Comparison of ENCODE assay signal across 1 cellular context in the genomic region with DNA sequence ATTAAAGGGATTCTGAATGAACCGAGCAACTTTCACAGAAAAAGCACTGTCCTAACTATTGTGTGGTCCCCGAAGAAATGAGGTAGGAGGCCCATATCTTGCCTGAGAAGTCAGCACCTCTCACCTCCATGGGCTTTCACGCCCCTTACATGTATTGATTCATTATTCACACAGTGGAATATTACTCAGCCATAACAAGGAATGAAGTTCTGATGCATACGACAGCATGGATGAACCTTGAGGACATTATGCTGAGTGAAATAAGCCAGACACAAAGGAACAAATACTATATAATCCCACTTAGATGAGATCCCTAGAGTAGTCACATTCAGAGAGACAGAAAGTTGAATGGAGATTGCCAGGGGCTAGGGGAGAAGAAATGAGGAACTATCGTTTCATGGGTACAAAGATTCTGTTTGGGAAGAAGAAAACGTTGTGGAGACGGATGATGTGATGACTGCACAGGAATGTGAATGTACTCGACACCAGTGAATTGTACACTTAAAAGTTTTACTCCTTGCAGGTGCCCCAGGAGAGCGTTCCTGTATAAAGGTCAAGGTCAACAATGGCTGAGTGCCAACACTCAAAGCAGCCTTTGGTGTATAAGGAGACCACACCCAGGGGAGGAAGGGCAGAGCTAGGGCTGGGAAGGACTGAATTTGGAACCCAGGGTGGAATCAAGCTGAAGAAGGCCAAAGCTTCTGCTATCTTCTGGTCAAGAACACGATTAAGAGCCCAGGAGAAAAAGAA.
TF ChIP-seq lines count a peak whose summit lies in the region.

No MANE protein-coding gene starts in this region.

TF ChIP-seq in H1, 55 proteins besides CTCF, POLR2A, EP300 and RAD21:
- TF ChIP-seq, protein P1, sequence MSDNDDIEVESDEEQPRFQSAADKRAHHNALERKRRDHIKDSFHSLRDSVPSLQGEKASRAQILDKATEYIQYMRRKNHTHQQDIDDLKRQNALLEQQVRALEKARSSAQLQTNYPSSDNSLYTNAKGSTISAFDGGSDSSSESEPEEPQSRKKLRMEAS (IDR thresholded peaks at IDR 0.05), result no peak
- TF ChIP-seq TAF1 (IDR thresholded peaks at IDR 0.05; ENCODE audit: low read depth, low read length) (no peak), HDAC2 (IDR thresholded peaks at IDR 0.05; ENCODE audit: borderline replicate concordance in 1 of 2, low read depth in 2 of 2, low read length in 2 of 2) (no peak), TCF12 (IDR thresholded peaks at IDR 0.05; ENCODE audit: low read depth, low read length) (no peak), NANOG (IDR thresholded peaks at IDR 0.05; ENCODE audit: insufficient read depth, low read depth, low read length, poor library complexity, severe bottlenecking) (no peak), FOSL1 (IDR thresholded peaks at IDR 0.05; ENCODE audit: insufficient read depth, low read depth, low read length) (no peak), SP4 (IDR thresholded peaks at IDR 0.05; ENCODE audit: low read length) (no peak), TEAD4 (IDR thresholded peaks at IDR 0.05; ENCODE audit: low read depth, low read length) (no peak), PHF8 (conservative IDR thresholded peaks at IDR 0.05; ENCODE audit: low read depth, low read length) (no peak), SIRT6 (IDR thresholded peaks at IDR 0.05; ENCODE audit: low read length) (no peak), CBX8 (IDR thresholded peaks at IDR 0.05; ENCODE audit: borderline replicate concordance, low read depth, low read length) (no peak), SP1 (IDR thresholded peaks at IDR 0.05; ENCODE audit: low read depth, low read length) (no peak)
